Comparison of ENCODE assay signal across 8 cellular contexts in genomic region chr16:2263026-2263425, GRCh38. TPM values are rescaled to one million over a fixed set of nuclear protein-coding genes. Genes with fewer than 3 reads are reported as not detected.
A peak's percentile ranks its signal among the peaks of the same experiment; 100 is the strongest.
DNase-seq lines count a peak whose midpoint lies in the region; ATAC-seq and TF ChIP-seq lines count a peak whose summit lies in the region.
"Not testable (repeated sequence)": the region's sequence is repeated elsewhere in the genome, so short reads cannot be mapped to it uniquely, and the experiment has no call there.
"Had no signal": no experiment of that assay in that cellular context is flagged by ENCODE, and none has a peak within 500 bp of the region (broad histone marks: within the 10 kb centered on the region; RNA-seq: fewer than 3 reads in every experiment).

No MANE protein-coding gene starts in this region.

- peak overlapping the region; percentile 66; the same call in 1 of the 2 replicates for H3K27ac ChIP-seq in GM23338 (ENCODE audit: low read depth)
- not testable (repeated sequence) for H3K27ac ChIP-seq in mesenchymal stem cell (ENCODE audit: low read length, poor library complexity, severe bottlenecking); osteoblast (ENCODE audit: low read depth, low read length)

- peaks cover 44% of the 10 kb centered on the region for H3F3A ChIP-seq in GM23338 (replicated peaks; ENCODE audit: low read depth)

- peak overlapping the region; percentile 9 for H3K9ac ChIP-seq in NT2/D1 (ENCODE audit: insufficient read length, low read depth)
- H3K9ac ChIP-seq in mesenchymal stem cell (ENCODE audit: low read length), result not testable (repeated sequence)

- TF ChIP-seq CTCF in GM23338 (conservative IDR thresholded peaks at IDR 0.05; ENCODE audit: low read depth in 2 of 2); endothelial cell (IDR thresholded peaks at IDR 0.05; ENCODE audit: unreplicated experiment); osteoblast (IDR thresholded peaks at IDR 0.05; ENCODE audit: extremely low read depth, low read depth, low read length): not testable (repeated sequence)

- not testable (repeated sequence) for H3K9me2 ChIP-seq in GM23338 (ENCODE audit: insufficient read depth)

- H3K36me3 ChIP-seq in GM23338 (ENCODE audit: insufficient read depth) (peaks cover 58% of the 10 kb centered on the region), NT2/D1 (ENCODE audit: insufficient read depth, insufficient read length, low read length) (peaks cover 83% of the 10 kb centered on the region), mesenchymal stem cell (ENCODE audit: control insufficient read depth in 1 of 2, insufficient read depth in 2 of 2, low read depth in 1 of 2, low read length in 2 of 2) (peaks cover 38 to 65% of the 10 kb centered on the region in 2 experiments), osteoblast (ENCODE audit: insufficient read depth, low read length) (peaks cover 65% of the 10 kb centered on the region)

- H3K27me3 Mint-ChIP-seq in GM23338 (ENCODE audit: insufficient read depth, low read depth, poor library complexity); activated naive CD8-positive, alpha-beta T cell; endothelial cell (ENCODE audit: unreplicated experiment): not testable (repeated sequence)

- not testable (repeated sequence) for H3K18ac ChIP-seq in mesenchymal stem cell (ENCODE audit: low read depth in 1 of 2, low read length in 2 of 2)

- H3K4me1 ChIP-seq in GM23338 (ENCODE audit: insufficient read depth) (peaks cover 16% of the 10 kb centered on the region), osteoblast (ENCODE audit: insufficient read depth, low read length) (peaks cover 12% of the 10 kb centered on the region)
- H3K4me1 ChIP-seq in NT2/D1 (ENCODE audit: insufficient read depth, insufficient read length); mesenchymal stem cell (ENCODE audit: control insufficient read depth, insufficient read depth, low read depth, low read length): not testable (repeated sequence)

- not testable (repeated sequence) for H3K27ac Mint-ChIP-seq in GM23338; endothelial cell (ENCODE audit: unreplicated experiment)
- peak overlapping the region; percentile 28 for H3K27ac Mint-ChIP-seq in activated naive CD8-positive, alpha-beta T cell

- H3K4me3 ChIP-seq in GM23338; NT2/D1 (ENCODE audit: insufficient read length, low read depth); mesenchymal stem cell (ENCODE audit: insufficient read depth in 1 of 2, low read depth in 1 of 2, low read length in 2 of 2); osteoblast (ENCODE audit: insufficient read depth, low read length): not testable (repeated sequence)

- peaks cover 95% of the 10 kb centered on the region for H3K79me2 ChIP-seq in GM23338 (replicated peaks; ENCODE audit: insufficient read depth)
- H3K79me2 ChIP-seq in osteoblast (ENCODE audit: insufficient read depth, low read length), result peaks cover 88% of the 10 kb centered on the region

- H2AFZ ChIP-seq in GM23338; mesenchymal stem cell (ENCODE audit: low read depth, low read length); osteoblast (ENCODE audit: low read length): not testable (repeated sequence)

- H3K4me1 Mint-ChIP-seq in GM23338 (peaks cover 21% of the 10 kb centered on the region), endothelial cell (ENCODE audit: unreplicated experiment) (peaks cover 20% of the 10 kb centered on the region)
- peaks cover 25% of the 10 kb centered on the region for H3K4me1 Mint-ChIP-seq in activated naive CD8-positive, alpha-beta T cell (ENCODE audit: low read depth)

- H3K36me3 Mint-ChIP-seq in GM23338 (ENCODE audit: low read depth), result peaks cover 93% of the 10 kb centered on the region
- not testable (repeated sequence) for H3K36me3 Mint-ChIP-seq in activated naive CD8-positive, alpha-beta T cell
- peaks cover 30% of the 10 kb centered on the region for H3K36me3 Mint-ChIP-seq in endothelial cell (ENCODE audit: low read depth, unreplicated experiment)

- H3K4ac ChIP-seq in mesenchymal stem cell (ENCODE audit: low read depth in 1 of 2, low read length in 2 of 2), result not testable (repeated sequence)

- H4K20me1 ChIP-seq in GM23338 (replicated peaks; ENCODE audit: insufficient read depth), result peaks cover 76% of the 10 kb centered on the region
- H4K20me1 ChIP-seq in osteoblast (ENCODE audit: insufficient read depth, low read length), result peaks cover 55% of the 10 kb centered on the region

- H3K23ac ChIP-seq in mesenchymal stem cell (ENCODE audit: low read length in 2 of 2), result not testable (repeated sequence)

- H3K79me1 ChIP-seq in mesenchymal stem cell (replicated peaks; ENCODE audit: low read length, poor library complexity, severe bottlenecking), result not testable (repeated sequence)

- DNase-seq in GM23338 (ENCODE audit: low spot score); NT2/D1 (ENCODE audit: low read depth, low spot score); endothelial cell (ENCODE audit: low spot score); mesenchymal stem cell: not testable (repeated sequence)
- peak; percentile 54 for DNase-seq in osteoblast (ENCODE audit: insufficient read length, low spot score, missing footprints)

- not testable (repeated sequence) for H3K4me3 Mint-ChIP-seq in GM23338; activated naive CD8-positive, alpha-beta T cell
- H3K4me3 Mint-ChIP-seq in endothelial cell (ENCODE audit: unreplicated experiment), result peak overlapping the region; percentile 62

- H3K9me3 ChIP-seq in NT2/D1 (ENCODE audit: insufficient read depth, low read length); mesenchymal stem cell (ENCODE audit: control insufficient read depth, low read length); osteoblast (ENCODE audit: low read depth, low read length): not testable (repeated sequence)

- not testable (repeated sequence) for H4K91ac ChIP-seq in mesenchymal stem cell (ENCODE audit: low read length)

- H3K27me3 ChIP-seq in GM23338 (ENCODE audit: insufficient read depth); NT2/D1 (ENCODE audit: insufficient read depth, insufficient read length); mesenchymal stem cell (ENCODE audit: control insufficient read depth in 1 of 2, insufficient read depth in 1 of 2, low read length in 2 of 2); osteoblast (ENCODE audit: insufficient read depth, low read length): not testable (repeated sequence)

- H2BK120ac ChIP-seq in mesenchymal stem cell (ENCODE audit: low read depth, low read length), result not testable (repeated sequence)

- WGBS in mesenchymal stem cell, result 98% methylated on average over 12 of the region's 14 CpGs

- H2AK5ac ChIP-seq in mesenchymal stem cell (ENCODE audit: low read length, severe bottlenecking), result not testable (repeated sequence)

- H3K9me3 Mint-ChIP-seq in GM23338; activated naive CD8-positive, alpha-beta T cell (ENCODE audit: low read depth); endothelial cell (ENCODE audit: unreplicated experiment): not testable (repeated sequence)

- not testable (repeated sequence) for H2BK12ac ChIP-seq in mesenchymal stem cell (ENCODE audit: low read length in 2 of 2)

- H2BK5ac ChIP-seq in mesenchymal stem cell (ENCODE audit: low read depth, low read length, poor library complexity, severe bottlenecking), result not testable (repeated sequence)

- not testable (repeated sequence) for H3K4me2 ChIP-seq in GM23338; mesenchymal stem cell (ENCODE audit: low read length, poor library complexity, severe bottlenecking); osteoblast (ENCODE audit: insufficient read depth, low read length)

- H2BK15ac ChIP-seq in mesenchymal stem cell (ENCODE audit: low read depth, poor library complexity, severe bottlenecking), result not testable (repeated sequence)

- peak overlapping the region; percentile 49 for H4K8ac ChIP-seq in mesenchymal stem cell (ENCODE audit: low read length)

- not testable (repeated sequence) for H3K14ac ChIP-seq in mesenchymal stem cell (ENCODE audit: low read length in 2 of 2)

- not testable (repeated sequence) for ATAC-seq in GM23338

RNA-seq across cellular contexts. Expression of gene RNPS1, which starts 4.9 kb away (rescaled TPM):
- total RNA-seq in GM23338 (2014; rRNA removed; shearing (Covaris generic)), result 372 and 384 TPM in 2 replicates
- polyA plus RNA-seq in GM23338 (2016; fragmentation: Nextera tagmentation; extraction: Ambion mirVana), result 298 and 315 TPM in 2 replicates
- total RNA-seq in endothelial cell (ENCODE audit: unreplicated experiment) (203 TPM), osteoblast (64.2 and 81.1 TPM in 2 replicates)
- 126 TPM for polyA plus RNA-seq in mesenchymal stem cell (2013, experiment 1 of 2)
- polyA plus RNA-seq in mesenchymal stem cell (2013, experiment 2 of 2), result 118 TPM

RNA-seq across cellular contexts. Expression of gene ECI1, which starts 11.6 kb away (rescaled TPM):
- total RNA-seq in GM23338 (2014; rRNA removed; shearing (Covaris generic)), result 117 and 118 TPM in 2 replicates
- polyA plus RNA-seq in GM23338 (2016; fragmentation: Nextera tagmentation; extraction: Ambion mirVana), result 143 and 152 TPM in 2 replicates
- total RNA-seq in endothelial cell (ENCODE audit: unreplicated experiment) (27.1 TPM), osteoblast (42.3 and 44.5 TPM in 2 replicates)
- 31.9 TPM for polyA plus RNA-seq in mesenchymal stem cell (2013, experiment 1 of 2)
- 32.9 TPM for polyA plus RNA-seq in mesenchymal stem cell (2013, experiment 2 of 2)

RNA-seq across cellular contexts. Expression of gene DNASE1L2, which starts 26.8 kb away (rescaled TPM):
- 0.66 TPM in 1 of 2 replicates, not detected in the other for total RNA-seq in GM23338 (2014; rRNA removed; shearing (Covaris generic))
- polyA plus RNA-seq in GM23338 (2016; fragmentation: Nextera tagmentation; extraction: Ambion mirVana), result 0.23 and 0.42 TPM in 2 replicates
- total RNA-seq in endothelial cell (ENCODE audit: unreplicated experiment) (1.0 TPM), osteoblast (0.72 and 0.88 TPM in 2 replicates)
- 0.23 TPM for polyA plus RNA-seq in mesenchymal stem cell (2013, experiment 1 of 2)
- polyA plus RNA-seq in mesenchymal stem cell (2013, experiment 2 of 2), result 0.21 TPM
- polyA plus RNA-seq: CD14-positive monocyte; CD8-positive, alpha-beta memory T cell had no signal

RNA-seq across cellular contexts. Expression of gene E4F1, which starts 39.6 kb away (rescaled TPM):
- total RNA-seq in GM23338 (2014; rRNA removed; shearing (Covaris generic)), result 42.0 and 45.5 TPM in 2 replicates
- polyA plus RNA-seq in GM23338 (2016; fragmentation: Nextera tagmentation; extraction: Ambion mirVana), result 22.6 and 22.7 TPM in 2 replicates
- total RNA-seq in endothelial cell (ENCODE audit: unreplicated experiment) (35.9 TPM), osteoblast (30.9 and 31.5 TPM in 2 replicates)
- 9.4 TPM for polyA plus RNA-seq in mesenchymal stem cell (2013, experiment 1 of 2)
- 9.8 TPM for polyA plus RNA-seq in mesenchymal stem cell (2013, experiment 2 of 2)

RNA-seq across cellular contexts. Expression of gene PGP, which starts 48.4 kb away (rescaled TPM):
- 59.3 and 80.3 TPM in 2 replicates for total RNA-seq in GM23338 (2014; rRNA removed; shearing (Covaris generic))
- 44.4 and 52.1 TPM in 2 replicates for polyA plus RNA-seq in GM23338 (2016; fragmentation: Nextera tagmentation; extraction: Ambion mirVana)
- total RNA-seq in endothelial cell (ENCODE audit: unreplicated experiment) (31.5 TPM), osteoblast (14.1 and 14.4 TPM in 2 replicates)
- polyA plus RNA-seq in mesenchymal stem cell (2013, experiment 1 of 2), result 22.1 TPM
- 22.2 TPM for polyA plus RNA-seq in mesenchymal stem cell (2013, experiment 2 of 2)
